ENCODE assay signal across 10 cellular contexts in the genomic region with DNA sequence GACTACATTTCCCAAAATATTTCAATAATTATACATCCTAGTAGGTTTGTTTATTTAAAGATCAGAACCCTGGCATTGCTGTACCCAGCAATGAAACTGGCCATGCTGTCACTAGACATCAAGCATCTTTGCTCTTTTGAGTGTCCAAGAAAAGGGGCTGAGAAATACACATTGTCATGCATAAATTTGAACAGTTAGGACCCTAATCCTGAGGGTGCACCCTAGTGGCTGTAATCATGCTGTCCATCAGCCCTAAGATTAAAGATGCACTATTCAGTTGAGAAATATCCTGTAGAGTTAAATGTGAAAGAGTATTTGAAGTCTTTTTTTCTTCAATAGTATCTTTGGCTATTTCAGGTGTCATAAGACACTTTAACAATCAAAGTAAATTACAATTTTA.
DNase-seq lines count a peak whose midpoint lies in the region; ATAC-seq, FAIRE-seq and TF ChIP-seq lines count a peak whose summit lies in the region.
"Had no signal": no experiment of that assay in that cellular context is flagged by ENCODE, and none has a peak within 500 bp of the region (broad histone marks: within the 10 kb centered on the region; RNA-seq: fewer than 3 reads in every experiment).

No MANE protein-coding gene starts in this region.

- no peak for DNase-seq in activated naive CD4-positive, alpha-beta T cell treated with anti-CD3 and anti-CD28 coated beads for 36 hours
- DNase-seq in activated naive CD4-positive, alpha-beta T cell treated with anti-CD3 and anti-CD28 coated beads, Interleukin-2, amount 50 U/mL, for 72 hours (ENCODE audit: low spot score in 2 of 2), result no peak
- DNase-seq in M059J (ENCODE audit: low read depth), result peak; percentile 15
- DNase-seq in GM12878 (ENCODE audit: low read depth, low spot score), result no peak
- no peak for DNase-seq in psoas muscle
- DNase-seq in HuH-7 (ENCODE audit: low spot score), result no peak
- DNase-seq in ovary, result no peak
- DNase-seq: NCI-H2029 treated with DMSO at 0.1 percent for 48 hours had no signal

- H3K4me1 ChIP-seq in GM12878 (ENCODE audit: control insufficient read depth, insufficient read depth, low read length) (no peaks in the 10 kb centered on the region), psoas muscle (no peaks in the 10 kb centered on the region), ovary (ENCODE audit: insufficient read depth) (no peaks in the 10 kb centered on the region)

- H3K9me3 ChIP-seq in GM12878 (replicated peaks; ENCODE audit: control insufficient read depth, insufficient read depth, low read length) (no peaks in the 10 kb centered on the region), psoas muscle (no peaks in the 10 kb centered on the region), ovary (no peaks in the 10 kb centered on the region)

- H3K27me3 Mint-ChIP-seq in activated naive CD4-positive, alpha-beta T cell treated with anti-CD3 and anti-CD28 coated beads for 36 hours (ENCODE audit: low read depth), result no peaks in the 10 kb centered on the region

- intact Hi-C loops in activated naive CD4-positive, alpha-beta T cell treated with anti-CD3 and anti-CD28 coated beads for 36 hours (cut with micrococcal nuclease), result no loop called here
- intact Hi-C loops in GM12878 (cut with micrococcal nuclease; ENCODE audit: unreplicated experiment), result no loop called here
- intact Hi-C loops in psoas muscle (cut with DNase I), result loop anchor here in 1 of 2 donors (10.0 kb wide), 1 partner anchor 165 kb away; no protein-coding TSS in a partner anchor
- intact Hi-C loops in ovary (cut with DNase I), result loop anchor here in 1 of 4 donors (10.0 kb wide), 1 partner anchor 165 kb away; no protein-coding TSS in a partner anchor

- TF ChIP-seq RAD21 in GM12878 (IDR thresholded peaks at IDR 0.05; ENCODE audit: insufficient read depth, low read depth, low read length), result peak; percentile 59

- ATAC-seq in activated naive CD4-positive, alpha-beta T cell treated with anti-CD3 and anti-CD28 coated beads, Interleukin-2, amount 50 U/mL, for 72 hours, result no peak
- ATAC-seq in GM12878 (peak; percentile 54; the same call in 2 of the 3 replicates), psoas muscle (no peak), HG03045 (IDR thresholded peaks at IDR 0.05; ENCODE audit: unreplicated experiment) (no peak)

- H3K27me3 ChIP-seq in GM12878 (replicated peaks in 1 of 2; ENCODE audit: control insufficient read depth in 2 of 2, insufficient read depth in 2 of 2, low read length in 1 of 2) (no peaks in the 10 kb centered on the region), psoas muscle (ENCODE audit: insufficient read depth in 3 of 3, low read length in 2 of 3) (no peaks in the 10 kb centered on the region), ovary (no peaks in the 10 kb centered on the region)

- RAD21 ChIA-PET in GM12878 (lab: Charles Lee; ENCODE audit: unreplicated experiment), result interaction anchor here (0.8 to 1.5 kb wide), 3 partner anchors 31 to 162 kb away, joined by 3 to 4 read pairs (median 3); no protein-coding TSS in a partner anchor

- no peak overlapping the region for H3K9ac ChIP-seq in GM12878 (ENCODE audit: control insufficient read depth, insufficient read depth, low read length)

- in situ Hi-C loops in GM12878 (cut with MboI), result no loop called here

- BruUV-seq in GM12878 (replicated peaks; lab: Mats Ljungman, UMichigan), result no TSS peak

- peaks cover 74% of the 10 kb centered on the region for H3K4me1 Mint-ChIP-seq in activated naive CD4-positive, alpha-beta T cell treated with anti-CD3 and anti-CD28 coated beads for 36 hours (ENCODE audit: low read depth)

- TF ChIP-seq POLR2A in GM12878 (IDR thresholded peaks at IDR 0.05; ENCODE audit: low read depth, low read length) (no peak), ovary (IDR thresholded peaks at IDR 0.05) (no peak)

- POLR2A ChIA-PET in GM12878 (lab: Charles Lee), result interaction anchor here (0.7 to 1.0 kb wide), 3 partner anchors 57 to 155 kb away, joined by 3 to 4 read pairs (median 3); no protein-coding TSS in a partner anchor

- no peak for TF ChIP-seq EP300 in GM12878 (IDR thresholded peaks at IDR 0.05; ENCODE audit: borderline replicate concordance in 1 of 2, control insufficient read depth in 1 of 2, low read depth in 2 of 2, low read length in 2 of 2)
- TF ChIP-seq EP300 in ovary (IDR thresholded peaks at IDR 0.05), result no peak

- SMC1A ChIA-PET in GM12878 (lab: Charles Lee; ENCODE audit: uncharacterized antibody, unreplicated experiment), result interaction anchor here (0.7 to 3.8 kb wide), 7 partner anchors 11 to 408 kb away, joined by 3 to 20 read pairs (median 3); no protein-coding TSS in a partner anchor

- H3K79me2 ChIP-seq in GM12878 (ENCODE audit: control insufficient read depth, insufficient read depth, low read length), result no peaks in the 10 kb centered on the region

- no peak overlapping the region for H3K27ac ChIP-seq in GM12878 (ENCODE audit: control insufficient read depth, insufficient read depth)
- no peak overlapping the region for H3K27ac ChIP-seq in psoas muscle
- no peak overlapping the region for H3K27ac ChIP-seq in ovary

- H3K36me3 ChIP-seq in GM12878 (ENCODE audit: control insufficient read depth in 2 of 2, insufficient read depth in 2 of 2, low read length in 1 of 2) (peaks cover 39 to 58% of the 10 kb centered on the region in 2 experiments), psoas muscle (ENCODE audit: insufficient read depth in 1 of 2, low read depth in 1 of 2) (peaks cover 22 to 100% of the 10 kb centered on the region in 2 donors), ovary (no peaks in the 10 kb centered on the region)

- H3K9me3 Mint-ChIP-seq in activated naive CD4-positive, alpha-beta T cell treated with anti-CD3 and anti-CD28 coated beads for 36 hours, result no peaks in the 10 kb centered on the region
- no peaks in the 10 kb centered on the region for H3K9me3 Mint-ChIP-seq in activated naive CD4-positive, alpha-beta T cell treated with anti-CD3 and anti-CD28 coated beads, Interleukin-2, amount 50 U/mL, for 72 hours

- H3K36me3 Mint-ChIP-seq in activated naive CD4-positive, alpha-beta T cell treated with anti-CD3 and anti-CD28 coated beads for 36 hours (ENCODE audit: low read depth), result peaks cover 76% of the 10 kb centered on the region
- peaks cover 50 to 80% of the 10 kb centered on the region in 2 donors for H3K36me3 Mint-ChIP-seq in activated naive CD4-positive, alpha-beta T cell treated with anti-CD3 and anti-CD28 coated beads, Interleukin-2, amount 50 U/mL, for 72 hours

- H2AFZ ChIP-seq in GM12878 (ENCODE audit: control insufficient read depth, low read depth, low read length), result no peak overlapping the region

- H3K4me3 ChIP-seq in GM12878, result no peak overlapping the region
- no peak overlapping the region for H3K4me3 ChIP-seq in psoas muscle
- no peak overlapping the region for H3K4me3 ChIP-seq in ovary

- TF ChIP-seq CTCF in GM12878 (IDR thresholded peaks at IDR 0.05 in 2 of 3, conservative IDR thresholded peaks at IDR 0.05 in 1 of 3; ENCODE audit: control insufficient read depth in 2 of 3, extremely low read depth in 1 of 3, insufficient read depth in 1 of 3, low read depth in 3 of 3, low read length in 3 of 3), result peak; percentile 29 to 41 (median 40); a peak in 4 of 6 replicates
- peak; percentile 7 for TF ChIP-seq CTCF in psoas muscle (IDR thresholded peaks at IDR 0.05)
- no peak for TF ChIP-seq CTCF in ovary (IDR thresholded peaks at IDR 0.05)

- H3K4me3 Mint-ChIP-seq in activated naive CD4-positive, alpha-beta T cell treated with anti-CD3 and anti-CD28 coated beads for 36 hours, result no peak overlapping the region

- no peak overlapping the region for H3K4me2 ChIP-seq in GM12878 (ENCODE audit: control insufficient read depth, insufficient read depth)

- H3K27ac Mint-ChIP-seq in activated naive CD4-positive, alpha-beta T cell treated with anti-CD3 and anti-CD28 coated beads for 36 hours, result peak overlapping the region; percentile 59
- H3K27ac Mint-ChIP-seq in activated naive CD4-positive, alpha-beta T cell treated with anti-CD3 and anti-CD28 coated beads, Interleukin-2, amount 50 U/mL, for 72 hours, result peak overlapping the region in 1 of 2 donors; percentile 19

- CTCF ChIA-PET in activated naive CD4-positive, alpha-beta T cell treated with anti-CD3 and anti-CD28 coated beads for 36 hours (lab: Charles Lee), result interaction anchor here (0.7 kb wide), 1 partner anchor 227 kb away, joined by 3 read pairs; no protein-coding TSS in a partner anchor
- CTCF ChIA-PET in GM12878 (lab: Yijun Ruan, JAX), result interaction anchor here (0.7 to 1.9 kb wide), 9 partner anchors 9 to 179 kb away, joined by 3 to 6 read pairs (median 3); partner anchors contain the start of gene NFKB1

- H4K20me1 ChIP-seq in GM12878 (ENCODE audit: control insufficient read depth, insufficient read depth), result no peaks in the 10 kb centered on the region

- no peak for FAIRE-seq in GM12878 (lab: Jason Lieb, UNC)
- FAIRE-seq: H1 had no signal

TF ChIP-seq in GM12878, 131 proteins besides CTCF, POLR2A, EP300 and RAD21 (continues in another document):
- TF ChIP-seq ZNF274 (IDR thresholded peaks at IDR 0.05; ENCODE audit: insufficient read depth, insufficient read length), result no peak
- TF ChIP-seq, protein P1, sequence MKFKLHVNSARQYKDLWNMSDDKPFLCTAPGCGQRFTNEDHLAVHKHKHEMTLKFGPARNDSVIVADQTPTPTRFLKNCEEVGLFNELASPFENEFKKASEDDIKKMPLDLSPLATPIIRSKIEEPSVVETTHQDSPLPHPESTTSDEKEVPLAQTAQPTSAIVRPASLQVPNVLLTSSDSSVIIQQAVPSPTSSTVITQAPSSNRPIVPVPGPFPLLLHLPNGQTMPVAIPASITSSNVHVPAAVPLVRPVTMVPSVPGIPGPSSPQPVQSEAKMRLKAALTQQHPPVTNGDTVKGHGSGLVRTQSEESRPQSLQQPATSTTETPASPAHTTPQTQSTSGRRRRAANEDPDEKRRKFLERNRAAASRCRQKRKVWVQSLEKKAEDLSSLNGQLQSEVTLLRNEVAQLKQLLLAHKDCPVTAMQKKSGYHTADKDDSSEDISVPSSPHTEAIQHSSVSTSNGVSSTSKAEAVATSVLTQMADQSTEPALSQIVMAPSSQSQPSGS (IDR thresholded peaks at IDR 0.05; ENCODE audit: low read length), result no peak
- TF ChIP-seq, protein P2, sequence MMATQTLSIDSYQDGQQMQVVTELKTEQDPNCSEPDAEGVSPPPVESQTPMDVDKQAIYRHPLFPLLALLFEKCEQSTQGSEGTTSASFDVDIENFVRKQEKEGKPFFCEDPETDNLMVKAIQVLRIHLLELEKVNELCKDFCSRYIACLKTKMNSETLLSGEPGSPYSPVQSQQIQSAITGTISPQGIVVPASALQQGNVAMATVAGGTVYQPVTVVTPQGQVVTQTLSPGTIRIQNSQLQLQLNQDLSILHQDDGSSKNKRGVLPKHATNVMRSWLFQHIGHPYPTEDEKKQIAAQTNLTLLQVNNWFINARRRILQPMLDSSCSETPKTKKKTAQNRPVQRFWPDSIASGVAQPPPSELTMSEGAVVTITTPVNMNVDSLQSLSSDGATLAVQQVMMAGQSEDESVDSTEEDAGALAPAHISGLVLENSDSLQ (IDR thresholded peaks at IDR 0.05), result peak; percentile 26; the same call in 1 of the 2 replicates

Comparison
In these comparisons a context has a peak if more than half of its experiments do, and no peak if none do; other contexts are left out.
1. CTCF ChIP-seq: peak in GM12878 (3 of 3) and psoas muscle (single experiment); none in ovary (0 of 3).